1 cellular context compared by ENCODE assay signal in genomic region chr12:113247123-113248045, GRCh38.
TF ChIP-seq lines count a peak whose summit lies in the region.

No MANE protein-coding gene starts in this region.

TF ChIP-seq in GM23338, 12 proteins besides CTCF, POLR2A, EP300 and RAD21 (continued from another document):
- TF ChIP-seq, protein P1, sequence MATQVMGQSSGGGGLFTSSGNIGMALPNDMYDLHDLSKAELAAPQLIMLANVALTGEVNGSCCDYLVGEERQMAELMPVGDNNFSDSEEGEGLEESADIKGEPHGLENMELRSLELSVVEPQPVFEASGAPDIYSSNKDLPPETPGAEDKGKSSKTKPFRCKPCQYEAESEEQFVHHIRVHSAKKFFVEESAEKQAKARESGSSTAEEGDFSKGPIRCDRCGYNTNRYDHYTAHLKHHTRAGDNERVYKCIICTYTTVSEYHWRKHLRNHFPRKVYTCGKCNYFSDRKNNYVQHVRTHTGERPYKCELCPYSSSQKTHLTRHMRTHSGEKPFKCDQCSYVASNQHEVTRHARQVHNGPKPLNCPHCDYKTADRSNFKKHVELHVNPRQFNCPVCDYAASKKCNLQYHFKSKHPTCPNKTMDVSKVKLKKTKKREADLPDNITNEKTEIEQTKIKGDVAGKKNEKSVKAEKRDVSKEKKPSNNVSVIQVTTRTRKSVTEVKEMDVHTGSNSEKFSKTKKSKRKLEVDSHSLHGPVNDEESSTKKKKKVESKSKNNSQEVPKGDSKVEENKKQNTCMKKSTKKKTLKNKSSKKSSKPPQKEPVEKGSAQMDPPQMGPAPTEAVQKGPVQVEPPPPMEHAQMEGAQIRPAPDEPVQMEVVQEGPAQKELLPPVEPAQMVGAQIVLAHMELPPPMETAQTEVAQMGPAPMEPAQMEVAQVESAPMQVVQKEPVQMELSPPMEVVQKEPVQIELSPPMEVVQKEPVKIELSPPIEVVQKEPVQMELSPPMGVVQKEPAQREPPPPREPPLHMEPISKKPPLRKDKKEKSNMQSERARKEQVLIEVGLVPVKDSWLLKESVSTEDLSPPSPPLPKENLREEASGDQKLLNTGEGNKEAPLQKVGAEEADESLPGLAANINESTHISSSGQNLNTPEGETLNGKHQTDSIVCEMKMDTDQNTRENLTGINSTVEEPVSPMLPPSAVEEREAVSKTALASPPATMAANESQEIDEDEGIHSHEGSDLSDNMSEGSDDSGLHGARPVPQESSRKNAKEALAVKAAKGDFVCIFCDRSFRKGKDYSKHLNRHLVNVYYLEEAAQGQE (IDR thresholded peaks at IDR 0.05; ENCODE audit: unreplicated experiment), result no peak
- TF ChIP-seq NANOG (IDR thresholded peaks at IDR 0.05; ENCODE audit: borderline replicate concordance) (no peak), EZH2phosphoT487 (IDR thresholded peaks at IDR 0.05; ENCODE audit: unreplicated experiment) (no peak), CREB1 (CRISPR knock-in tag; IDR thresholded peaks at IDR 0.05; ENCODE audit: low read depth) (no peak), EZH2 (IDR thresholded peaks at IDR 0.05; ENCODE audit: low read depth, unreplicated experiment) (no peak), POLR2AphosphoS5 (IDR thresholded peaks at IDR 0.05; ENCODE audit: low read depth) (no peak)
TF ChIP-seq in GM23338: peak in this region for 0.
